1 cellular context compared by ENCODE assay signal in the genomic region with DNA sequence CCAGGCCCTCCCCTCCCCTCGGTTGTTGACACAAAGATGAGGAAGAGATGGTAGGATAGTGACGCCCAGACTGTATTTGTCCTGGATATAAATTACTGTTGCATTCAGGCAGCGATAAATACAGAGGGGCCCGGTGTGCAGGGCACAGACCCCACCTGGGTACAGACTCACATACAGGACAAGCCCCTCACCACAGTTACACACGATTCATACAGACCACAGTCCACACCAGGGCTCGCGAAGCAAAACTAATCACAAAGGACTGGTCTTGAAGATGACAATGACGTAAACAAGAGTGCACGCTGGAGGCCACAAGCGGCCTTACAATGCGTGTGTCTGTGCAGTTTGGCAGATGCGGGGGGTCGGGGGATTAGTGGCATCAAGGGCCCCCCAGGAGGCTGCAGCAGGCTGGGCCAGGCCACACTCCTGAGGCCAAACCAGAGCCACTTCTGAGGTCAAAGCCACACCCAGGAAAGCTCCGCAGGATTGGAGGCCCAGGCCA.
TF ChIP-seq lines count a peak whose summit lies in the region.

No MANE protein-coding gene starts in this region.

TF ChIP-seq in K562, 482 proteins besides CTCF, POLR2A, EP300 and RAD21:
- TF ChIP-seq KLF10 (CRISPR knock-in tag; IDR thresholded peaks at IDR 0.05) (no peak), MCM2 (IDR thresholded peaks at IDR 0.05; ENCODE audit: low read depth) (no peak), BCL6 (CRISPR knock-in tag; IDR thresholded peaks at IDR 0.05) (no peak), ZNF699 (CRISPR knock-in tag; IDR thresholded peaks at IDR 0.05; ENCODE audit: insufficient replicate concordance) (no peak), CCAR2 (IDR thresholded peaks at IDR 0.05; ENCODE audit: low read depth, low read length) (no peak), CC2D1A (IDR thresholded peaks at IDR 0.05) (no peak), ZNF239 (CRISPR knock-in tag; IDR thresholded peaks at IDR 0.05) (no peak), BACH1 (tag; IDR thresholded peaks at IDR 0.05) (no peak), MED1 (CRISPR knock-in tag; IDR thresholded peaks at IDR 0.05; ENCODE audit: borderline replicate concordance) (no peak), COPS2 (conservative IDR thresholded peaks at IDR 0.05) (no peak), KHSRP (IDR thresholded peaks at IDR 0.05) (no peak), SIRT6 (IDR thresholded peaks at IDR 0.05; ENCODE audit: low read depth, low read length) (no peak), ZBTB1 (CRISPR knock-in tag; IDR thresholded peaks at IDR 0.05; ENCODE audit: borderline replicate concordance, low read depth) (no peak), RBBP5 (IDR thresholded peaks at IDR 0.05; ENCODE audit: borderline replicate concordance, insufficient read depth, low read length, poor library complexity, severe bottlenecking) (no peak), KAT2B (IDR thresholded peaks at IDR 0.05; ENCODE audit: low read depth, low read length) (no peak), SRF (CRISPR knock-in tag; IDR thresholded peaks at IDR 0.05) (no peak), ZNF436 (CRISPR knock-in tag; IDR thresholded peaks at IDR 0.05) (no peak)
- TF ChIP-seq, protein P1, sequence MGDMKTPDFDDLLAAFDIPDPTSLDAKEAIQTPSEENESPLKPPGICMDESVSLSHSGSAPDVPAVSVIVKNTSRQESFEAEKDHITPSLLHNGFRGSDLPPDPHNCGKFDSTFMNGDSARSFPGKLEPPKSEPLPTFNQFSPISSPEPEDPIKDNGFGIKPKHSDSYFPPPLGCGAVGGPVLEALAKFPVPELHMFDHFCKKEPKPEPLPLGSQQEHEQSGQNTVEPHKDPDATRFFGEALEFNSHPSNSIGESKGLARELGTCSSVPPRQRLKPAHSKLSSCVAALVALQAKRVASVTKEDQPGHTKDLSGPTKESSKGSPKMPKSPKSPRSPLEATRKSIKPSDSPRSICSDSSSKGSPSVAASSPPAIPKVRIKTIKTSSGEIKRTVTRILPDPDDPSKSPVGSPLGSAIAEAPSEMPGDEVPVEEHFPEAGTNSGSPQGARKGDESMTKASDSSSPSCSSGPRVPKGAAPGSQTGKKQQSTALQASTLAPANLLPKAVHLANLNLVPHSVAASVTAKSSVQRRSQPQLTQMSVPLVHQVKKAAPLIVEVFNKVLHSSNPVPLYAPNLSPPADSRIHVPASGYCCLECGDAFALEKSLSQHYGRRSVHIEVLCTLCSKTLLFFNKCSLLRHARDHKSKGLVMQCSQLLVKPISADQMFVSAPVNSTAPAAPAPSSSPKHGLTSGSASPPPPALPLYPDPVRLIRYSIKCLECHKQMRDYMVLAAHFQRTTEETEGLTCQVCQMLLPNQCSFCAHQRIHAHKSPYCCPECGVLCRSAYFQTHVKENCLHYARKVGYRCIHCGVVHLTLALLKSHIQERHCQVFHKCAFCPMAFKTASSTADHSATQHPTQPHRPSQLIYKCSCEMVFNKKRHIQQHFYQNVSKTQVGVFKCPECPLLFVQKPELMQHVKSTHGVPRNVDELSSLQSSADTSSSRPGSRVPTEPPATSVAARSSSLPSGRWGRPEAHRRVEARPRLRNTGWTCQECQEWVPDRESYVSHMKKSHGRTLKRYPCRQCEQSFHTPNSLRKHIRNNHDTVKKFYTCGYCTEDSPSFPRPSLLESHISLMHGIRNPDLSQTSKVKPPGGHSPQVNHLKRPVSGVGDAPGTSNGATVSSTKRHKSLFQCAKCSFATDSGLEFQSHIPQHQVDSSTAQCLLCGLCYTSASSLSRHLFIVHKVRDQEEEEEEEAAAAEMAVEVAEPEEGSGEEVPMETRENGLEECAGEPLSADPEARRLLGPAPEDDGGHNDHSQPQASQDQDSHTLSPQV (IDR thresholded peaks at IDR 0.05) = no peak
- TF ChIP-seq, protein P2, sequence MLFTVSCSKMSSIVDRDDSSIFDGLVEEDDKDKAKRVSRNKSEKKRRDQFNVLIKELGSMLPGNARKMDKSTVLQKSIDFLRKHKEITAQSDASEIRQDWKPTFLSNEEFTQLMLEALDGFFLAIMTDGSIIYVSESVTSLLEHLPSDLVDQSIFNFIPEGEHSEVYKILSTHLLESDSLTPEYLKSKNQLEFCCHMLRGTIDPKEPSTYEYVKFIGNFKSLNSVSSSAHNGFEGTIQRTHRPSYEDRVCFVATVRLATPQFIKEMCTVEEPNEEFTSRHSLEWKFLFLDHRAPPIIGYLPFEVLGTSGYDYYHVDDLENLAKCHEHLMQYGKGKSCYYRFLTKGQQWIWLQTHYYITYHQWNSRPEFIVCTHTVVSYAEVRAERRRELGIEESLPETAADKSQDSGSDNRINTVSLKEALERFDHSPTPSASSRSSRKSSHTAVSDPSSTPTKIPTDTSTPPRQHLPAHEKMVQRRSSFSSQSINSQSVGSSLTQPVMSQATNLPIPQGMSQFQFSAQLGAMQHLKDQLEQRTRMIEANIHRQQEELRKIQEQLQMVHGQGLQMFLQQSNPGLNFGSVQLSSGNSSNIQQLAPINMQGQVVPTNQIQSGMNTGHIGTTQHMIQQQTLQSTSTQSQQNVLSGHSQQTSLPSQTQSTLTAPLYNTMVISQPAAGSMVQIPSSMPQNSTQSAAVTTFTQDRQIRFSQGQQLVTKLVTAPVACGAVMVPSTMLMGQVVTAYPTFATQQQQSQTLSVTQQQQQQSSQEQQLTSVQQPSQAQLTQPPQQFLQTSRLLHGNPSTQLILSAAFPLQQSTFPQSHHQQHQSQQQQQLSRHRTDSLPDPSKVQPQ (CRISPR knock-in tag; IDR thresholded peaks at IDR 0.05; ENCODE audit: borderline replicate concordance) = no peak
